ENCODE assay signal across 1 cellular context in the genomic region with DNA sequence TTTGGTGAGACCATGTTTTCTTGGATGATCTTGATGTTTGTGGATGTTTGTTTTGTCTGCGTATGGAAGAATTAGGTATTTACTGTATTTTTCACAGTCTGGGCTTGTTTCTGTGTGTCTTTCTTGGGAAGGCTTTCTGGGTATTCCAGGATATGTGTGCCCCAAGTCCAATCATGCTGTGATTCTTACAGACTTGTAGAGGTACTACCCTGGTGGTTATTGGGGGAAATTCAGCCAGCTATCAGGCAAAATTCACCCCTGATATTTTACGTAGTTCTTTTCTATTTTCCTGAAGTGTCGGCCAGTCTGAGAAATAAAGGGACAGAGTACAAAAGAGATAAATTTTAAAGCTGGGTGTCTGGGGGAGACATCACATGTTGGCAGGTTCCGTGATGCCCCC.
TF ChIP-seq lines count a peak whose summit lies in the region.

No MANE protein-coding gene starts in this region.

TF ChIP-seq in H1, 55 proteins besides CTCF, POLR2A, EP300 and RAD21:
- no peak for TF ChIP-seq POU5F1 (IDR thresholded peaks at IDR 0.05; ENCODE audit: low read depth, low read length)
- TF ChIP-seq BRCA1 (IDR thresholded peaks at IDR 0.05; ENCODE audit: low read depth, low read length), result no peak
- no peak for TF ChIP-seq SP4 (IDR thresholded peaks at IDR 0.05; ENCODE audit: low read length)
- no peak for TF ChIP-seq GABPA (IDR thresholded peaks at IDR 0.05; ENCODE audit: borderline replicate concordance, insufficient read depth, low read length)
- TF ChIP-seq PHF8 (conservative IDR thresholded peaks at IDR 0.05; ENCODE audit: low read depth, low read length), result no peak
- no peak for TF ChIP-seq YY1 (IDR thresholded peaks at IDR 0.05; ENCODE audit: low read depth, low read length)
- TF ChIP-seq EZH2 (IDR thresholded peaks at IDR 0.05; ENCODE audit: low read depth, low read length, severe bottlenecking), result no peak
- TF ChIP-seq SIX5 (IDR thresholded peaks at IDR 0.05; ENCODE audit: low read depth, low read length), result no peak
- TF ChIP-seq KDM1A (IDR thresholded peaks at IDR 0.05; ENCODE audit: borderline replicate concordance, low read length), result no peak
- no peak for TF ChIP-seq RXRA (IDR thresholded peaks at IDR 0.05; ENCODE audit: insufficient read depth, low read depth, low read length)
- no peak for TF ChIP-seq CEBPB (IDR thresholded peaks at IDR 0.05; ENCODE audit: low read depth, low read length)
- no peak for TF ChIP-seq CBX8 (IDR thresholded peaks at IDR 0.05; ENCODE audit: borderline replicate concordance, low read depth, low read length)
- no peak for TF ChIP-seq KDM5A (IDR thresholded peaks at IDR 0.05; ENCODE audit: low read length)
- no peak for TF ChIP-seq CHD1 (IDR thresholded peaks at IDR 0.05; ENCODE audit: low read depth, low read length)
- TF ChIP-seq, protein P1, sequence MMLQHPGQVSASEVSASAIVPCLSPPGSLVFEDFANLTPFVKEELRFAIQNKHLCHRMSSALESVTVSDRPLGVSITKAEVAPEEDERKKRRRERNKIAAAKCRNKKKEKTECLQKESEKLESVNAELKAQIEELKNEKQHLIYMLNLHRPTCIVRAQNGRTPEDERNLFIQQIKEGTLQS (IDR thresholded peaks at IDR 0.05; ENCODE audit: insufficient read depth, low read depth, low read length), result no peak
- no peak for TF ChIP-seq BACH1 (IDR thresholded peaks at IDR 0.05; ENCODE audit: low read length)
- TF ChIP-seq BCL11A (IDR thresholded peaks at IDR 0.05; ENCODE audit: low read depth in 2 of 2, low read length in 2 of 2), result no peak
